In genomic region chr1:36187800-36188593, GRCh38 we compare ENCODE assay signal across 1 cellular context.
TF ChIP-seq lines count a peak whose summit lies in the region.

No MANE protein-coding gene starts in this region.

TF ChIP-seq in HepG2, 621 proteins besides CTCF, POLR2A, EP300 and RAD21 (continued from another document and continues in another):
- TF ChIP-seq AHDC1 (CRISPR knock-in tag; IDR thresholded peaks at IDR 0.05; ENCODE audit: borderline replicate concordance) (no peak), ZNF75D (CRISPR knock-in tag; IDR thresholded peaks at IDR 0.05; ENCODE audit: borderline replicate concordance) (no peak), ETV5 (CRISPR knock-in tag; IDR thresholded peaks at IDR 0.05; ENCODE audit: borderline replicate concordance) (peak; percentile 34; the same call in 1 of the 2 replicates), ZSCAN22 (CRISPR knock-in tag; IDR thresholded peaks at IDR 0.05) (no peak), TIGD3 (CRISPR knock-in tag; IDR thresholded peaks at IDR 0.05; ENCODE audit: borderline replicate concordance) (no peak), DMAP1 (CRISPR knock-in tag; IDR thresholded peaks at IDR 0.05) (no peak), ZNF253 (CRISPR knock-in tag; IDR thresholded peaks at IDR 0.05; ENCODE audit: borderline replicate concordance) (no peak), ZFP36 (IDR thresholded peaks at IDR 0.05; ENCODE audit: borderline replicate concordance, low read depth, low read length, partially characterized antibody) (no peak), MTF1 (CRISPR knock-in tag; IDR thresholded peaks at IDR 0.05) (no peak), PBX3 (CRISPR knock-in tag; IDR thresholded peaks at IDR 0.05; ENCODE audit: borderline replicate concordance) (no peak), ZNF224 (CRISPR knock-in tag; IDR thresholded peaks at IDR 0.05) (no peak), RELA (CRISPR knock-in tag; IDR thresholded peaks at IDR 0.05) (no peak), ZNF576 (CRISPR knock-in tag; IDR thresholded peaks at IDR 0.05) (no peak), GATAD1 (CRISPR knock-in tag; IDR thresholded peaks at IDR 0.05) (0 out of 2 replicates have a peak, but pooled peaks have one; percentile 49), ZBTB3 (CRISPR knock-in tag; IDR thresholded peaks at IDR 0.05; ENCODE audit: borderline replicate concordance, low read depth) (no peak), ZBTB4 (CRISPR knock-in tag; IDR thresholded peaks at IDR 0.05; ENCODE audit: borderline replicate concordance) (0 out of 2 replicates have a peak, but pooled peaks have one; percentile 40), ZNF672 (CRISPR knock-in tag; IDR thresholded peaks at IDR 0.05) (no peak), JUNB (CRISPR knock-in tag; IDR thresholded peaks at IDR 0.05; ENCODE audit: borderline replicate concordance) (no peak), NFKB2 (CRISPR knock-in tag; IDR thresholded peaks at IDR 0.05; ENCODE audit: borderline replicate concordance) (peak; percentile 48; the same call in 1 of the 2 replicates), TEAD3 (CRISPR knock-in tag; optimal IDR thresholded peaks at IDR 0.05; ENCODE audit: borderline replicate concordance) (peak; percentile 16), ZNF3 (CRISPR knock-in tag; IDR thresholded peaks at IDR 0.05) (no peak), EHMT2 (IDR thresholded peaks at IDR 0.05; ENCODE audit: borderline replicate concordance, low read depth, low read length) (no peak), TBX2 (CRISPR knock-in tag; IDR thresholded peaks at IDR 0.05; ENCODE audit: borderline replicate concordance) (peak; percentile 43; the same call in 1 of the 2 replicates), ZNF781 (CRISPR knock-in tag; IDR thresholded peaks at IDR 0.05; ENCODE audit: borderline replicate concordance, not compliant biosample characterization) (no peak), ZNF512 (CRISPR knock-in tag; IDR thresholded peaks at IDR 0.05) (no peak; the same call in 1 of the 2 replicates), PRDM4 (CRISPR knock-in tag; IDR thresholded peaks at IDR 0.05; ENCODE audit: borderline replicate concordance) (no peak), MLLT10 (CRISPR knock-in tag; IDR thresholded peaks at IDR 0.05) (no peak), ZNF720 (CRISPR knock-in tag; IDR thresholded peaks at IDR 0.05) (no peak), ZNF234 (CRISPR knock-in tag; conservative IDR thresholded peaks at IDR 0.05) (no peak), RFX1 (IDR thresholded peaks at IDR 0.05) (no peak), ZNF24 (IDR thresholded peaks at IDR 0.05) (no peak), ZNF7 (CRISPR knock-in tag; IDR thresholded peaks at IDR 0.05) (no peak), CEBPB (IDR thresholded peaks at IDR 0.05; ENCODE audit: borderline replicate concordance, low read depth, low read length) (no peak), CENPT (CRISPR knock-in tag; IDR thresholded peaks at IDR 0.05; ENCODE audit: low read depth) (no peak), HMGXB3 (CRISPR knock-in tag; IDR thresholded peaks at IDR 0.05; ENCODE audit: borderline replicate concordance) (no peak), TCF7 (IDR thresholded peaks at IDR 0.05; ENCODE audit: low read depth) (no peak), ZBTB37 (CRISPR knock-in tag; IDR thresholded peaks at IDR 0.05) (no peak)
